In the genomic region with DNA sequence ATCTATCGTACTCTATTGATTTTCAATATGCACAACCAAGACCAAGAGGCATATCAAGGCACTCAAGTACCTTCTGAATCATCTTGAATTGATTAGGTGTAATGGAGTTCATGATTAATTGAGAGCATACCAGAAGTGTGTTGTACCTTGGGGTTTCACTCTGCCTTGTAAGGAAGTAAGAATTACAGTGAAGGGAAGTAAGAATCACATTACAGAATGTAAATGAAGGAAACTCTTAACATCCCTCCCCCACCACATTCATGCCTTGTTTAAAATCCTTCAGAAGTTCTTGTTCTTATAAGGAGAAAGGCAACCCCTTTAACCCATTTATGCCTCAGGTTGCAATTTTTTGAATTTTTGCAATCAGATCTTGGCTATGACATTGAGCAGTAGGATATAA, we compare ENCODE assay signal across 26 cellular contexts. TPM values are rescaled to one million over a fixed set of nuclear protein-coding genes. Genes with fewer than 3 reads are reported as not detected.
DNase-seq lines count a peak whose midpoint lies in the region; ATAC-seq, FAIRE-seq and TF ChIP-seq lines count a peak whose summit lies in the region.
"Had no signal": no experiment of that assay in that cellular context is flagged by ENCODE, and none has a peak within 500 bp of the region (broad histone marks: within the 10 kb centered on the region; RNA-seq: fewer than 3 reads in every experiment).

No MANE protein-coding gene starts in this region.

- no peaks in the 10 kb centered on the region for H3K36me3 Mint-ChIP-seq in progenitor cell of endocrine pancreas (ENCODE audit: insufficient read depth)
- H3K36me3 Mint-ChIP-seq: CD4-positive, alpha-beta memory T cell had no signal

- peak overlapping the region; percentile 30; the same call in 1 of the 2 replicates for H3K4me2 ChIP-seq in OCI-LY3 (ENCODE audit: low read length)
- H3K4me2 ChIP-seq: BLaER1 treated with 17β-estradiol and CSF1 and Interleukin-3, amounts not matched to agents 10 nM and 100 nM; SK-N-SH had no signal

- no peak for ATAC-seq in activated CD4-positive, CD25-positive, alpha-beta regulatory T cell treated with anti-CD3 and anti-CD28 coated beads, Interleukin-2, amount 50 U/mL, for 24 hours
- no peak for ATAC-seq in omental fat pad (ENCODE audit: low FRiP score)
- ATAC-seq: GM12878, Panc1 had no signal

- H2AFZ ChIP-seq in OCI-LY3 (ENCODE audit: low read depth, low read length), result no peak overlapping the region

- peaks cover 17% of the 10 kb centered on the region for H3K4me1 ChIP-seq in OCI-LY3 (ENCODE audit: low read length)
- H3K4me1 ChIP-seq: Caco-2 had no signal

- peaks cover 3% of the 10 kb centered on the region for H3K4me1 Mint-ChIP-seq in progenitor cell of endocrine pancreas (ENCODE audit: low read depth)
- H3K4me1 Mint-ChIP-seq: CD4-positive, alpha-beta memory T cell had no signal

- H3K27ac Mint-ChIP-seq in progenitor cell of endocrine pancreas, result no peak overlapping the region
- H3K27ac Mint-ChIP-seq: CD4-positive, alpha-beta memory T cell had no signal

- H3K27me3 Mint-ChIP-seq in progenitor cell of endocrine pancreas, result no peaks in the 10 kb centered on the region
- H3K27me3 Mint-ChIP-seq: CD4-positive, alpha-beta memory T cell had no signal

- DNase-seq in NOMO-1 (lab: John Stamatoyannopoulos, UW; ENCODE audit: unreplicated experiment in 2 of 2) (peak; percentile 16 to 69), NOMO-1 treated with dmso at 0.1 percent for 144 hours (lab: John Stamatoyannopoulos, UW; ENCODE audit: unreplicated experiment) (no peak), iPS DF 19.7 (ENCODE audit: low read depth, low spot score) (peak; percentile 17), progenitor cell of endocrine pancreas (ENCODE audit: low spot score, unreplicated experiment) (no peak), omental fat pad (ENCODE audit: low spot score) (no peak), GM19239 (ENCODE audit: insufficient read length, low spot score) (no peak)
- DNase-seq: Caco-2; CD4-positive, alpha-beta memory T cell; DMS 273 treated with DMSO at 0.1 percent for 48 hours; DMS79 treated with DMSO at 0.1 percent for 48 hours; GOT3; MM.1S; NCI-H1048; NCI-H1436 treated with DMSO at 0.1 percent for 48 hours; NCI-H1930; NCI-H510A treated with DMSO at 0.1 percent for 48 hours; NCI-H748 treated with DMSO at 0.1 percent for 48 hours; NK-92 treated with Interleukin-12 subunit alpha and Interleukin-12 subunit beta, amount 100 ng/mL, for 24 hours; SIG-M5; SK-N-SH had no signal

- no peaks in the 10 kb centered on the region for H3K79me2 ChIP-seq in OCI-LY3 (ENCODE audit: low read length)

- FAIRE-seq in GM19239 (lab: Jason Lieb, UNC), result no peak
- FAIRE-seq: GM12878 had no signal

- H3K4me3 ChIP-seq in OCI-LY3 (ENCODE audit: low read length), result peak overlapping the region; percentile 28; the same call in 1 of the 2 replicates
- H3K4me3 ChIP-seq: BLaER1 treated with 17β-estradiol and CSF1 and Interleukin-3, amounts not matched to agents 10 nM and 100 nM; GM12878 had no signal

- H3K27ac ChIP-seq in OCI-LY3 (ENCODE audit: low read length), result peak overlapping the region; percentile 56
- H3K27ac ChIP-seq: 22Rv1; BLaER1 treated with 17β-estradiol and CSF1 and Interleukin-3, amounts not matched to agents 10 nM and 100 nM had no signal

- no peak overlapping the region for H3K4me3 Mint-ChIP-seq in progenitor cell of endocrine pancreas (ENCODE audit: low read depth)
- H3K4me3 Mint-ChIP-seq: CD4-positive, alpha-beta memory T cell had no signal

- peaks cover 4% of the 10 kb centered on the region; the same call in 1 of the 2 replicates for H3K9me3 ChIP-seq in OCI-LY3 (ENCODE audit: insufficient read depth, low read length)
- H3K9me3 ChIP-seq: Caco-2, SK-N-SH had no signal

- TF ChIP-seq CTCF in OCI-LY3 (IDR thresholded peaks at IDR 0.05; ENCODE audit: low read depth, low read length) (no peak), progenitor cell of endocrine pancreas (IDR thresholded peaks at IDR 0.05; ENCODE audit: unreplicated experiment) (no peak), omental fat pad (IDR thresholded peaks at IDR 0.05) (no peak)

- H3K27me3 ChIP-seq in OCI-LY3 (ENCODE audit: low read depth, low read length), result no peaks in the 10 kb centered on the region
- H3K27me3 ChIP-seq: BLaER1 treated with 17β-estradiol and CSF1 and Interleukin-3, amounts not matched to agents 10 nM and 100 nM had no signal

- H3K36me3 ChIP-seq in OCI-LY3 (replicated peaks; ENCODE audit: low read depth, low read length), result peaks cover 6% of the 10 kb centered on the region
- H3K36me3 ChIP-seq: BLaER1 treated with 17β-estradiol and CSF1 and Interleukin-3, amounts not matched to agents 10 nM and 100 nM had no signal

- no peaks in the 10 kb centered on the region for H4K20me1 ChIP-seq in OCI-LY3 (ENCODE audit: insufficient read depth, low read length)
- H4K20me1 ChIP-seq: BLaER1 treated with 17β-estradiol and CSF1 and Interleukin-3, amounts not matched to agents 10 nM and 100 nM had no signal

- peaks cover 3% of the 10 kb centered on the region for H3K9me3 Mint-ChIP-seq in progenitor cell of endocrine pancreas (ENCODE audit: low read depth)

- H3K9ac ChIP-seq in OCI-LY3 (ENCODE audit: low read length), result no peak overlapping the region
- H3K9ac ChIP-seq: BLaER1 treated with 17β-estradiol and CSF1 and Interleukin-3, amounts not matched to agents 10 nM and 100 nM; SK-N-SH had no signal

RNA-seq across cellular contexts. Expression of a gene that starts 5.4 kb away (rescaled TPM):
- total RNA-seq in progenitor cell of endocrine pancreas (0.22 and 0.53 TPM in 2 replicates), omental fat pad (1 to 10 TPM in 1 of 4 donors, under 1 TPM in 3; under 0.01 to 4.5 (median 0.11) TPM)
- total RNA-seq: Caco-2; CD4-positive, alpha-beta memory T cell; GM12878 had no signal

Comparison
In these comparisons a context has a peak if more than half of its experiments do, and no peak if none do; other contexts are left out.
1. DNase-seq: peak in NOMO-1 (2 of 2) and iPS DF 19.7 (single experiment); none in NOMO-1 treated with dmso at 0.1 percent for 144 hours (single experiment), progenitor cell of endocrine pancreas (single experiment), omental fat pad (single experiment) and GM19239 (single experiment).